Comparison of ENCODE assay signal across 26 cellular contexts in genomic region chr2:48178611-48179010, GRCh38.
"Had no signal": no experiment of that assay in that cellular context is flagged by ENCODE, and none has a peak within 500 bp of the region (broad histone marks: within the 10 kb centered on the region; RNA-seq: fewer than 3 reads in every experiment).

No MANE protein-coding gene starts in this region.

- H3K4me1 ChIP-seq: stomach, suprapubic skin, testis, thyroid gland, transverse colon, upper lobe of left lung, upper lobe of right lung, uterus, vagina had no signal

- H3K36me3 ChIP-seq: stomach, suprapubic skin, thoracic aorta, thyroid gland, tibial artery, tibial nerve, transverse colon, upper lobe of left lung, upper lobe of right lung, uterus, vagina had no signal

- DNase-seq: stimulated activated CD4-positive, alpha-beta T cell treated with anti-CD3 and anti-CD28 coated beads, Interleukin-2, amount 100 ng/mL, for 48 hours; stimulated activated CD4-positive, alpha-beta T cell treated with anti-CD3 and anti-CD28 coated beads, Interleukin-4, amount 100 ng/mL, for 1 hour; stimulated activated CD4-positive, alpha-beta T cell treated with anti-CD3 and anti-CD28 coated beads, Interleukin-4, amount 100 ng/mL, for 24 hours; stimulated activated CD4-positive, alpha-beta T cell treated with anti-CD3 and anti-CD28 coated beads, Interleukin-4, amount 100 ng/mL, for 4 hours; stimulated activated CD8-positive, alpha-beta memory T cell treated with anti-CD3 and anti-CD28 coated beads, Interleukin-4, amount 100 ng/mL, for 48 hours; stimulated activated naive B cell treated with anti-CD40 and anti-IgM and Interleukin-4, amounts not matched to agents 10 μg/mL and 1 μg/mL and 100 μg/mL, for 72 hours; stimulated activated naive CD4-positive, alpha-beta T cell; stimulated activated naive CD4-positive, alpha-beta T cell treated with Interleukin-2 at 50 U/mL for 16 hours; stimulated activated naive CD8-positive, alpha-beta T cell treated with anti-CD3 and anti-CD28 coated beads, Interleukin-15, amount 100 ng/mL, for 72 hours; stimulated activated naive CD8-positive, alpha-beta T cell treated with anti-CD3 and anti-CD28 coated beads, Interleukin-15, Interleukin-2, amounts not matched to agents 100 U/mL and 50 U/mL, for 24 hours; stomach; substantia nigra; testis; thyroid gland; tibial artery; transverse colon; upper lobe of left lung; upper lobe of right lung; uterus had no signal

- H3K9me3 ChIP-seq: stomach, suprapubic skin, testis, thoracic aorta, thyroid gland, tibial artery, tibial nerve, transverse colon, upper lobe of left lung, upper lobe of right lung, uterus, vagina had no signal

- H3K4me3 ChIP-seq: stomach, suprapubic skin, testis, thoracic aorta, thyroid gland, tibial artery, tibial nerve, transverse colon, upper lobe of left lung, upper lobe of right lung, uterus, vagina had no signal

- H3K27me3 ChIP-seq: stomach, suprapubic skin, testis, thyroid gland, tibial artery, tibial nerve, transverse colon, upper lobe of left lung, upper lobe of right lung, uterus, vagina had no signal

- FAIRE-seq: urothelium cell line had no signal

- H3K27ac ChIP-seq: stomach, suprapubic skin, testis, thoracic aorta, thyroid gland, tibial artery, tibial nerve, transverse colon, upper lobe of left lung, upper lobe of right lung, uterus, vagina had no signal

- ATAC-seq: stimulated activated effector memory CD8-positive, alpha-beta T cell treated with anti-CD3 and anti-CD28 coated beads, Interleukin-12 subunit alpha, Interleukin-12 subunit beta, amount 100 ng/mL, for 72 hours; stimulated activated memory B cell treated with anti-CD40 and anti-IgM and Interleukin-4, amounts not matched to agents 10 μg/mL and 1 μg/mL and 100 μg/mL, for 72 hours; stimulated activated naive B cell treated with anti-CD40 and anti-IgM and Interleukin-4, amounts not matched to agents 10 μg/mL and 1 μg/mL and 100 μg/mL, for 72 hours; stimulated activated naive CD8-positive, alpha-beta T cell treated with anti-CD3 and anti-CD28 coated beads, Interleukin-15, amount 100 ng/mL, for 72 hours; stimulated activated naive CD8-positive, alpha-beta T cell treated with anti-CD3 and anti-CD28 coated beads, Interleukin-15, Interleukin-2, amounts not matched to agents 100 U/mL and 50 U/mL, for 24 hours; upper lobe of right lung had no signal
